1 cellular context compared by ENCODE assay signal in genomic region chr10:3811331-3811870, GRCh38.
TF ChIP-seq lines count a peak whose summit lies in the region.

No MANE protein-coding gene starts in this region.

TF ChIP-seq in K562, 482 proteins besides CTCF, POLR2A, EP300 and RAD21 (continued from another document and continues in another):
- no peak for TF ChIP-seq SMAD2 (IDR thresholded peaks at IDR 0.05; ENCODE audit: low read depth, low read length)
- no peak for TF ChIP-seq RCOR1 (IDR thresholded peaks at IDR 0.05; ENCODE audit: borderline replicate concordance in 1 of 2, low read depth in 2 of 2, low read length in 2 of 2)
- no peak for TF ChIP-seq TFAP4 (CRISPR knock-in tag; IDR thresholded peaks at IDR 0.05; ENCODE audit: borderline replicate concordance)
- no peak for TF ChIP-seq SRSF7 (optimal IDR thresholded peaks at IDR 0.05; ENCODE audit: low read depth, low read length)
- no peak for TF ChIP-seq NR2F6 (CRISPR knock-in tag; IDR thresholded peaks at IDR 0.05)
- TF ChIP-seq SRSF3 (IDR thresholded peaks at IDR 0.05; ENCODE audit: insufficient read depth, low read length), result no peak
- no peak for TF ChIP-seq TAF7 (tag; IDR thresholded peaks at IDR 0.05)
- TF ChIP-seq ZNF395 (CRISPR knock-in tag; IDR thresholded peaks at IDR 0.05), result peak; percentile 82; the same call in 1 of the 2 replicates
- TF ChIP-seq POLR3A (IDR thresholded peaks at IDR 0.05; ENCODE audit: borderline replicate concordance, extremely low read depth, insufficient read depth, insufficient read length), result no peak
- no peak for TF ChIP-seq HMGXB4 (CRISPR knock-in tag; IDR thresholded peaks at IDR 0.05)
- TF ChIP-seq ZNF280A (IDR thresholded peaks at IDR 0.05; ENCODE audit: low read depth, partially characterized antibody), result no peak
- TF ChIP-seq SAFB (IDR thresholded peaks at IDR 0.05; ENCODE audit: borderline replicate concordance, low read depth, low read length), result no peak
- TF ChIP-seq ZBED1 (IDR thresholded peaks at IDR 0.05), result no peak
- no peak for TF ChIP-seq CTCFL (IDR thresholded peaks at IDR 0.05; ENCODE audit: borderline replicate concordance, insufficient read depth, low read depth, low read length, poor library complexity, severe bottlenecking)
- no peak for TF ChIP-seq USF2 (CRISPR knock-in tag; IDR thresholded peaks at IDR 0.05)
- no peak for TF ChIP-seq SIX5 (IDR thresholded peaks at IDR 0.05; ENCODE audit: borderline replicate concordance in 1 of 2, insufficient read depth in 1 of 2, low read depth in 1 of 2, low read length in 2 of 2)
- peak; percentile 17; the same call in 1 of the 2 replicates for TF ChIP-seq VEZF1 (CRISPR knock-in tag; IDR thresholded peaks at IDR 0.05)
- TF ChIP-seq ZNF609 (CRISPR knock-in tag; IDR thresholded peaks at IDR 0.05; ENCODE audit: borderline replicate concordance), result no peak
- TF ChIP-seq WHSC1 (IDR thresholded peaks at IDR 0.05; ENCODE audit: low read length), result no peak
- TF ChIP-seq NFXL1 (CRISPR knock-in tag; IDR thresholded peaks at IDR 0.05), result no peak
- no peak for TF ChIP-seq SRSF1 (IDR thresholded peaks at IDR 0.05; ENCODE audit: low read depth, low read length)
- no peak for TF ChIP-seq ADNP (tag; IDR thresholded peaks at IDR 0.05)
- TF ChIP-seq BRD4 (IDR thresholded peaks at IDR 0.05), result no peak
- TF ChIP-seq BRF1 (IDR thresholded peaks at IDR 0.05; ENCODE audit: borderline replicate concordance, extremely low read depth, insufficient read length), result no peak
- no peak for TF ChIP-seq ZNF232 (CRISPR knock-in tag; IDR thresholded peaks at IDR 0.05)
- no peak for TF ChIP-seq BRF2 (IDR thresholded peaks at IDR 0.05; ENCODE audit: borderline replicate concordance, insufficient read depth, insufficient read length)
- no peak for TF ChIP-seq SFPQ (IDR thresholded peaks at IDR 0.05; ENCODE audit: low read depth, low read length)
- TF ChIP-seq HDAC2 (IDR thresholded peaks at IDR 0.05), result no peak
- TF ChIP-seq ZNF79 (CRISPR knock-in tag; IDR thresholded peaks at IDR 0.05; ENCODE audit: low read depth), result no peak
- TF ChIP-seq ZZZ3 (IDR thresholded peaks at IDR 0.05), result no peak
- peak; percentile 51 for TF ChIP-seq RBBP5 (IDR thresholded peaks at IDR 0.05; ENCODE audit: borderline replicate concordance, insufficient read depth, low read length, poor library complexity, severe bottlenecking)
- TF ChIP-seq SRF (CRISPR knock-in tag; IDR thresholded peaks at IDR 0.05), result no peak
- TF ChIP-seq FOSL1 (tag; conservative IDR thresholded peaks at IDR 0.05), result no peak
- TF ChIP-seq POLR2AphosphoS5 (IDR thresholded peaks at IDR 0.05; ENCODE audit: control insufficient read depth, insufficient read depth, low read depth, low read length), result no peak
